ENCODE assay signal across 14 cellular contexts in the genomic region with DNA sequence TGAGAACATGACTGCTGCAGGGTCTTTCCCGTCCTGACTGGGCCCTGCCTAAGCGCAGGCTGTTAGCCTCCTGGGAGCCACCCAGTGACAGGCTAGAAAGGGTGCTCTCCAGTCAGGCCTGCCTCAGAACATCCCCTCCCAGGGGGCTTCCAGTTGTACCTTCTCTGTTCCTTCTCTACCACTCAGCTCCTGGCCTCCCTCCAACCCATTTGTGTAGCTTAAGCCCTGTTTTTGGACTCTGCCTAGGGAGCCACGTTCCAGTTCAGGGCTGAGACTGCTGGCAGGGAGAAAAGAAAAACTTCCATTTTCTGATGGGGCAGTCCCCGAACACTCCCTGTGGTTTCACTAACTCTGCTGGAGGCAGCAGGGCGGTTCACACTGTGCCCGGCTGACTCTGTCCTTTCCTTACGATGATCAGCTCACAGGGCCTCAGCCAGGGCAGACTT. TPM values are rescaled to one million over a fixed set of nuclear protein-coding genes. Genes with fewer than 3 reads are reported as not detected.
DNase-seq lines count a peak whose midpoint lies in the region; ATAC-seq and TF ChIP-seq lines count a peak whose summit lies in the region.
"Had no signal": no experiment of that assay in that cellular context is flagged by ENCODE, and none has a peak within 500 bp of the region (broad histone marks: within the 10 kb centered on the region; RNA-seq: fewer than 3 reads in every experiment).

No MANE protein-coding gene starts in this region.

- H3K27ac Mint-ChIP-seq in activated CD4-positive, alpha-beta memory T cell treated with anti-CD3 and anti-CD28 coated beads for 36 hours: no peak overlapping the region
- H3K27ac Mint-ChIP-seq in activated CD4-positive, alpha-beta memory T cell treated with anti-CD3 and anti-CD28 coated beads, Interleukin-2, amount 10 ng/mL, durations not matched to agents 7 days and 5 days: no peak overlapping the region
- H3K27ac Mint-ChIP-seq in stimulated activated memory B cell treated with anti-CD40 and anti-IgM and Interleukin-4, amounts not matched to agents 10 μg/mL and 1 μg/mL and 100 μg/mL, for 72 hours: peak overlapping the region; percentile 93

- ATAC-seq in GM21529 (IDR thresholded peaks at IDR 0.05; ENCODE audit: unreplicated experiment) (peak; percentile 81), HG03342 (IDR thresholded peaks at IDR 0.05; ENCODE audit: unreplicated experiment) (peak; percentile 60)
- ATAC-seq in stimulated activated memory B cell treated with anti-CD40 and anti-IgM and Interleukin-4, amounts not matched to agents 10 μg/mL and 1 μg/mL and 100 μg/mL, for 72 hours: peak; percentile 86
- ATAC-seq: pancreas had no signal

- CTCF ChIA-PET in activated CD4-positive, alpha-beta memory T cell treated with anti-CD3 and anti-CD28 coated beads for 36 hours (lab: Charles Lee): interaction anchor here (1.0 to 1.4 kb wide), 3 partner anchors 32 to 35 kb away, joined by 3 to 4 read pairs (median 4); no protein-coding TSS in a partner anchor
- CTCF ChIA-PET in activated CD4-positive, alpha-beta memory T cell treated with anti-CD3 and anti-CD28 coated beads, Interleukin-2, amount 10 ng/mL, durations not matched to agents 7 days and 5 days (lab: Charles Lee): no interaction called here

- no peak overlapping the region for H3K4me3 ChIP-seq in coronary artery
- H3K4me3 ChIP-seq: adrenal gland, pancreas, stomach had no signal

- no peak for TF ChIP-seq CTCF in coronary artery (IDR thresholded peaks at IDR 0.05)

- intact Hi-C loops in activated CD4-positive, alpha-beta memory T cell treated with anti-CD3 and anti-CD28 coated beads for 36 hours (cut with micrococcal nuclease): no loop called here

- peaks cover 9% of the 10 kb centered on the region for H3K4me1 Mint-ChIP-seq in activated CD4-positive, alpha-beta memory T cell treated with anti-CD3 and anti-CD28 coated beads for 36 hours (ENCODE audit: low read depth)
- no peaks in the 10 kb centered on the region for H3K4me1 Mint-ChIP-seq in activated CD4-positive, alpha-beta memory T cell treated with anti-CD3 and anti-CD28 coated beads, Interleukin-2, amount 10 ng/mL, durations not matched to agents 7 days and 5 days
- peaks cover 29% of the 10 kb centered on the region for H3K4me1 Mint-ChIP-seq in stimulated activated memory B cell treated with anti-CD40 and anti-IgM and Interleukin-4, amounts not matched to agents 10 μg/mL and 1 μg/mL and 100 μg/mL, for 72 hours

- peak; percentile 37 for DNase-seq in activated CD4-positive, alpha-beta memory T cell treated with anti-CD3 and anti-CD28 coated beads for 36 hours
- no peak for DNase-seq in activated CD4-positive, alpha-beta memory T cell treated with anti-CD3 and anti-CD28 coated beads, Interleukin-2, amount 10 ng/mL, durations not matched to agents 7 days and 5 days
- DNase-seq in coronary artery (ENCODE audit: low spot score) (no peak), COLO668 (lab: John Stamatoyannopoulos, UW; ENCODE audit: unreplicated experiment) (no peak), dermis blood vessel endothelial cell (no peak)
- DNase-seq: adrenal gland, glutamatergic neuron, NCI-H69, pancreas, stomach had no signal

- H3K9me3 Mint-ChIP-seq in activated CD4-positive, alpha-beta memory T cell treated with anti-CD3 and anti-CD28 coated beads for 36 hours: no peaks in the 10 kb centered on the region
- H3K9me3 Mint-ChIP-seq in activated CD4-positive, alpha-beta memory T cell treated with anti-CD3 and anti-CD28 coated beads, Interleukin-2, amount 10 ng/mL, durations not matched to agents 7 days and 5 days: no peaks in the 10 kb centered on the region
- H3K9me3 Mint-ChIP-seq in stimulated activated memory B cell treated with anti-CD40 and anti-IgM and Interleukin-4, amounts not matched to agents 10 μg/mL and 1 μg/mL and 100 μg/mL, for 72 hours: no peaks in the 10 kb centered on the region

- H3K27ac ChIP-seq in coronary artery: no peak overlapping the region
- H3K27ac ChIP-seq: adrenal gland, pancreas, stomach had no signal

- no peaks in the 10 kb centered on the region for H3K36me3 Mint-ChIP-seq in activated CD4-positive, alpha-beta memory T cell treated with anti-CD3 and anti-CD28 coated beads for 36 hours
- no peaks in the 10 kb centered on the region for H3K36me3 Mint-ChIP-seq in activated CD4-positive, alpha-beta memory T cell treated with anti-CD3 and anti-CD28 coated beads, Interleukin-2, amount 10 ng/mL, durations not matched to agents 7 days and 5 days (ENCODE audit: low read depth)
- H3K36me3 Mint-ChIP-seq in stimulated activated memory B cell treated with anti-CD40 and anti-IgM and Interleukin-4, amounts not matched to agents 10 μg/mL and 1 μg/mL and 100 μg/mL, for 72 hours: no peaks in the 10 kb centered on the region

- POLR2A ChIA-PET in activated CD4-positive, alpha-beta memory T cell treated with anti-CD3 and anti-CD28 coated beads for 36 hours (lab: Charles Lee): no interaction called here
- POLR2A ChIA-PET in activated CD4-positive, alpha-beta memory T cell treated with anti-CD3 and anti-CD28 coated beads, Interleukin-2, amount 10 ng/mL, durations not matched to agents 7 days and 5 days (lab: Charles Lee): no interaction called here

- no peaks in the 10 kb centered on the region for H3K27me3 Mint-ChIP-seq in activated CD4-positive, alpha-beta memory T cell treated with anti-CD3 and anti-CD28 coated beads for 36 hours
- H3K27me3 Mint-ChIP-seq in activated CD4-positive, alpha-beta memory T cell treated with anti-CD3 and anti-CD28 coated beads, Interleukin-2, amount 10 ng/mL, durations not matched to agents 7 days and 5 days: no peaks in the 10 kb centered on the region
- no peaks in the 10 kb centered on the region for H3K27me3 Mint-ChIP-seq in stimulated activated memory B cell treated with anti-CD40 and anti-IgM and Interleukin-4, amounts not matched to agents 10 μg/mL and 1 μg/mL and 100 μg/mL, for 72 hours

- no peak overlapping the region for H3K4me3 Mint-ChIP-seq in activated CD4-positive, alpha-beta memory T cell treated with anti-CD3 and anti-CD28 coated beads for 36 hours
- no peak overlapping the region for H3K4me3 Mint-ChIP-seq in activated CD4-positive, alpha-beta memory T cell treated with anti-CD3 and anti-CD28 coated beads, Interleukin-2, amount 10 ng/mL, durations not matched to agents 7 days and 5 days
- H3K4me3 Mint-ChIP-seq in stimulated activated memory B cell treated with anti-CD40 and anti-IgM and Interleukin-4, amounts not matched to agents 10 μg/mL and 1 μg/mL and 100 μg/mL, for 72 hours: peak overlapping the region; percentile 64

RNA-seq across cellular contexts. Expression of gene POU3F1, which starts 15.3 kb away (rescaled TPM):
- total RNA-seq in activated CD4-positive, alpha-beta memory T cell treated with anti-CD3 and anti-CD28 coated beads for 36 hours: under 1 TPM; 0.26 to 0.36 TPM
- not detected for total RNA-seq in activated CD4-positive, alpha-beta memory T cell treated with anti-CD3 and anti-CD28 coated beads, Interleukin-2, amount 10 ng/mL, durations not matched to agents 7 days and 5 days
- total RNA-seq in dermis blood vessel endothelial cell: under 0.01 and 0.05 TPM in 2 replicates
- total RNA-seq: G401, stomach had no signal

RNA-seq across cellular contexts. Expression of gene UTP11, which starts 49.4 kb away (rescaled TPM):
- total RNA-seq in activated CD4-positive, alpha-beta memory T cell treated with anti-CD3 and anti-CD28 coated beads for 36 hours: 10 to 100 TPM; 51.2 to 52.3 TPM
- 10 to 100 TPM; 29.1 to 33.2 TPM for total RNA-seq in activated CD4-positive, alpha-beta memory T cell treated with anti-CD3 and anti-CD28 coated beads, Interleukin-2, amount 10 ng/mL, durations not matched to agents 7 days and 5 days
- 47.0 and 47.5 TPM in 2 replicates for total RNA-seq in dermis blood vessel endothelial cell

RNA-seq across cellular contexts. Expression of gene FHL3, which starts 56.6 kb away (rescaled TPM):
- 10 to 100 TPM; 14.4 to 14.7 TPM for total RNA-seq in activated CD4-positive, alpha-beta memory T cell treated with anti-CD3 and anti-CD28 coated beads for 36 hours
- 1 to 10 TPM; 9.1 to 9.8 TPM for total RNA-seq in activated CD4-positive, alpha-beta memory T cell treated with anti-CD3 and anti-CD28 coated beads, Interleukin-2, amount 10 ng/mL, durations not matched to agents 7 days and 5 days
- total RNA-seq in dermis blood vessel endothelial cell: 12.4 and 20.2 TPM in 2 replicates
